In genomic region chr5:172420215-172420934, GRCh38 we compare ENCODE assay signal across 7 cellular contexts.
DNase-seq lines count a peak whose midpoint lies in the region.

No MANE protein-coding gene starts in this region.

- H3K4me3 ChIP-seq in duodenal mucosa (ENCODE audit: low read depth in 1 of 2, low read length in 2 of 2) (peak overlapping the region; percentile 36 to 53), mucosa of rectum (ENCODE audit: low read length in 2 of 2) (peak overlapping the region; percentile 34 to 68)

- H3K9me3 ChIP-seq in duodenal mucosa (ENCODE audit: control insufficient read depth in 1 of 2, low read length in 2 of 2), result no peaks in the 10 kb centered on the region
- no peaks in the 10 kb centered on the region for H3K9me3 ChIP-seq in mucosa of rectum (ENCODE audit: control insufficient read depth in 2 of 2, low read length in 2 of 2)

- H3K27me3 Mint-ChIP-seq in T-helper 2 cell treated with Interferon-gamma antibody and Interleukin-4, amounts not matched to agents 5 μg/mL and 100 μg/mL, for 36 hours (ENCODE audit: low read depth), result no peaks in the 10 kb centered on the region

- H3K27ac ChIP-seq in duodenal mucosa (ENCODE audit: low read depth, low read length) (peak overlapping the region; percentile 28), mucosa of rectum (ENCODE audit: low read depth in 2 of 2, low read length in 2 of 2) (peak overlapping the region; percentile 85 to 92)

- DNase-seq in GOT3 (lab: John Stamatoyannopoulos, UW) (peak; percentile 51), NOMO-1 treated with DMSO at 0.1 percent for 48 hours (lab: John Stamatoyannopoulos, UW; ENCODE audit: unreplicated experiment) (peak; percentile 59), NCI-H1436 (lab: John Stamatoyannopoulos, UW) (no peak), DMS53 (lab: John Stamatoyannopoulos, UW) (no peak)
- DNase-seq in T-helper 2 cell treated with Interferon-gamma antibody and Interleukin-4, amounts not matched to agents 5 μg/mL and 100 μg/mL, for 36 hours (ENCODE audit: low spot score), result no peak

- H3K27me3 ChIP-seq in duodenal mucosa (ENCODE audit: control insufficient read depth in 1 of 2, insufficient read depth in 2 of 2, low read length in 2 of 2), result no peaks in the 10 kb centered on the region
- H3K27me3 ChIP-seq in mucosa of rectum (ENCODE audit: control insufficient read depth in 2 of 2, insufficient read depth in 2 of 2, low read length in 2 of 2), result no peaks in the 10 kb centered on the region

- H3K9me3 Mint-ChIP-seq in T-helper 2 cell treated with Interferon-gamma antibody and Interleukin-4, amounts not matched to agents 5 μg/mL and 100 μg/mL, for 36 hours, result no peaks in the 10 kb centered on the region

- H3K4me3 Mint-ChIP-seq in T-helper 2 cell treated with Interferon-gamma antibody and Interleukin-4, amounts not matched to agents 5 μg/mL and 100 μg/mL, for 36 hours, result no peak overlapping the region

- H3K27ac Mint-ChIP-seq in T-helper 2 cell treated with Interferon-gamma antibody and Interleukin-4, amounts not matched to agents 5 μg/mL and 100 μg/mL, for 36 hours, result no peak overlapping the region

- no peaks in the 10 kb centered on the region for H3K36me3 Mint-ChIP-seq in T-helper 2 cell treated with Interferon-gamma antibody and Interleukin-4, amounts not matched to agents 5 μg/mL and 100 μg/mL, for 36 hours (ENCODE audit: low read depth)

- no peaks in the 10 kb centered on the region for H3K4me1 Mint-ChIP-seq in T-helper 2 cell treated with Interferon-gamma antibody and Interleukin-4, amounts not matched to agents 5 μg/mL and 100 μg/mL, for 36 hours (ENCODE audit: low read depth)

- H3K9ac ChIP-seq in duodenal mucosa (ENCODE audit: low read depth in 1 of 2, low read length in 2 of 2), result peak overlapping the region in 1 of 2 donors; percentile 16
- H3K9ac ChIP-seq in mucosa of rectum (ENCODE audit: low read depth in 1 of 2, low read length in 2 of 2), result peak overlapping the region; percentile 53 to 61

- H3K36me3 ChIP-seq in duodenal mucosa (ENCODE audit: control insufficient read depth in 1 of 2, insufficient read depth in 2 of 2, low read length in 2 of 2) (no peaks in the 10 kb centered on the region), mucosa of rectum (ENCODE audit: control insufficient read depth in 2 of 2, insufficient read depth in 2 of 2, low read length in 2 of 2) (peaks cover 0 to 5% of the 10 kb centered on the region in 2 donors)

- H3K4me1 ChIP-seq in duodenal mucosa (ENCODE audit: control insufficient read depth in 1 of 2, insufficient read depth in 2 of 2, low read length in 2 of 2) (peaks cover 29 to 31% of the 10 kb centered on the region in 2 donors), mucosa of rectum (ENCODE audit: control insufficient read depth in 2 of 2, insufficient read depth in 2 of 2, low read length in 2 of 2) (peaks cover 18 to 37% of the 10 kb centered on the region in 2 donors)

Comparison
In these comparisons a context has a peak if more than half of its experiments do, and no peak if none do; other contexts are left out.
1. DNase-seq: peak in GOT3 (single experiment) and NOMO-1 treated with DMSO at 0.1 percent for 48 hours (single experiment); none in NCI-H1436 (single experiment), T-helper 2 cell treated with Interferon-gamma antibody and Interleukin-4, amounts not matched to agents 5 μg/mL and 100 μg/mL, for 36 hours (single experiment) and DMS53 (single experiment).